Comparison of ENCODE assay signal across 3 cellular contexts in genomic region chr19:7113233-7113632, GRCh38.
TF ChIP-seq lines count a peak whose summit lies in the region.

No MANE protein-coding gene starts in this region.

TF ChIP-seq in HepG2, 621 proteins besides CTCF, POLR2A, EP300 and RAD21 (continues in another document):
- TF ChIP-seq POLR2AphosphoS2 (IDR thresholded peaks at IDR 0.05; ENCODE audit: low read depth, low read length) (0 out of 2 replicates have a peak, but pooled peaks have one; percentile 63), REPIN1 (CRISPR knock-in tag; IDR thresholded peaks at IDR 0.05; ENCODE audit: borderline replicate concordance, low read depth) (no peak), ZFP91 (CRISPR knock-in tag; IDR thresholded peaks at IDR 0.05; ENCODE audit: borderline replicate concordance) (no peak), MIER2 (CRISPR knock-in tag; IDR thresholded peaks at IDR 0.05) (peak; percentile 86), NKX3-1 (CRISPR knock-in tag; IDR thresholded peaks at IDR 0.05) (no peak)
- TF ChIP-seq, protein P1, sequence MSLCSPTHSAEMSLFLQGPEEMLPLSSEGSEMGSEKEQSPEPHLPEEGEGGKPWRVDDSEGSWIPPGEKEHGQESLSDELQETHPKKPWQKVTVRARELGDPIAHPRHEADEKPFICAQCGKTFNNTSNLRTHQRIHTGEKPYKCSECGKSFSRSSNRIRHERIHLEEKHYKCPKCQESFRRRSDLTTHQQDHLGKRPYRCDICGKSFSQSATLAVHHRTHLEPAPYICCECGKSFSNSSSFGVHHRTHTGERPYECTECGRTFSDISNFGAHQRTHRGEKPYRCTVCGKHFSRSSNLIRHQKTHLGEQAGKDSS (CRISPR knock-in tag; IDR thresholded peaks at IDR 0.05; ENCODE audit: borderline replicate concordance, low read depth): no peak
- TF ChIP-seq, protein P2, sequence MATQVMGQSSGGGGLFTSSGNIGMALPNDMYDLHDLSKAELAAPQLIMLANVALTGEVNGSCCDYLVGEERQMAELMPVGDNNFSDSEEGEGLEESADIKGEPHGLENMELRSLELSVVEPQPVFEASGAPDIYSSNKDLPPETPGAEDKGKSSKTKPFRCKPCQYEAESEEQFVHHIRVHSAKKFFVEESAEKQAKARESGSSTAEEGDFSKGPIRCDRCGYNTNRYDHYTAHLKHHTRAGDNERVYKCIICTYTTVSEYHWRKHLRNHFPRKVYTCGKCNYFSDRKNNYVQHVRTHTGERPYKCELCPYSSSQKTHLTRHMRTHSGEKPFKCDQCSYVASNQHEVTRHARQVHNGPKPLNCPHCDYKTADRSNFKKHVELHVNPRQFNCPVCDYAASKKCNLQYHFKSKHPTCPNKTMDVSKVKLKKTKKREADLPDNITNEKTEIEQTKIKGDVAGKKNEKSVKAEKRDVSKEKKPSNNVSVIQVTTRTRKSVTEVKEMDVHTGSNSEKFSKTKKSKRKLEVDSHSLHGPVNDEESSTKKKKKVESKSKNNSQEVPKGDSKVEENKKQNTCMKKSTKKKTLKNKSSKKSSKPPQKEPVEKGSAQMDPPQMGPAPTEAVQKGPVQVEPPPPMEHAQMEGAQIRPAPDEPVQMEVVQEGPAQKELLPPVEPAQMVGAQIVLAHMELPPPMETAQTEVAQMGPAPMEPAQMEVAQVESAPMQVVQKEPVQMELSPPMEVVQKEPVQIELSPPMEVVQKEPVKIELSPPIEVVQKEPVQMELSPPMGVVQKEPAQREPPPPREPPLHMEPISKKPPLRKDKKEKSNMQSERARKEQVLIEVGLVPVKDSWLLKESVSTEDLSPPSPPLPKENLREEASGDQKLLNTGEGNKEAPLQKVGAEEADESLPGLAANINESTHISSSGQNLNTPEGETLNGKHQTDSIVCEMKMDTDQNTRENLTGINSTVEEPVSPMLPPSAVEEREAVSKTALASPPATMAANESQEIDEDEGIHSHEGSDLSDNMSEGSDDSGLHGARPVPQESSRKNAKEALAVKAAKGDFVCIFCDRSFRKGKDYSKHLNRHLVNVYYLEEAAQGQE (IDR thresholded peaks at IDR 0.05; ENCODE audit: borderline replicate concordance in 1 of 2, low read depth in 1 of 2, low read length in 2 of 2): peak; percentile 16 to 90

TF ChIP-seq in HEK293, 187 proteins besides CTCF, POLR2A, EP300 and RAD21 (continues in another document):
- TF ChIP-seq ZNF19 (tag by site-specific recombination; IDR thresholded peaks at IDR 0.05; ENCODE audit: low read depth) (no peak), ZNF707 (tag by site-specific recombination; IDR thresholded peaks at IDR 0.05) (no peak), ZNF549 (tag by site-specific recombination; IDR thresholded peaks at IDR 0.05) (no peak), ZBTB26 (tag by site-specific recombination; optimal IDR thresholded peaks at IDR 0.05) (no peak), ZNF26 (tag by site-specific recombination; IDR thresholded peaks at IDR 0.05) (peak; percentile 88), ZNF670 (tag by site-specific recombination; IDR thresholded peaks at IDR 0.05; ENCODE audit: low read depth) (no peak), ZNF394 (tag by site-specific recombination; IDR thresholded peaks at IDR 0.05; ENCODE audit: borderline replicate concordance) (no peak), SP2 (tag by site-specific recombination; IDR thresholded peaks at IDR 0.05) (no peak), REPIN1 (tag by site-specific recombination; IDR thresholded peaks at IDR 0.05; ENCODE audit: low read depth) (no peak), ZNF555 (tag by site-specific recombination; conservative IDR thresholded peaks at IDR 0.05) (no peak), ZNF596 (tag by site-specific recombination; IDR thresholded peaks at IDR 0.05) (no peak), ZNF600 (tag by site-specific recombination; IDR thresholded peaks at IDR 0.05) (no peak)
- TF ChIP-seq, protein P3, sequence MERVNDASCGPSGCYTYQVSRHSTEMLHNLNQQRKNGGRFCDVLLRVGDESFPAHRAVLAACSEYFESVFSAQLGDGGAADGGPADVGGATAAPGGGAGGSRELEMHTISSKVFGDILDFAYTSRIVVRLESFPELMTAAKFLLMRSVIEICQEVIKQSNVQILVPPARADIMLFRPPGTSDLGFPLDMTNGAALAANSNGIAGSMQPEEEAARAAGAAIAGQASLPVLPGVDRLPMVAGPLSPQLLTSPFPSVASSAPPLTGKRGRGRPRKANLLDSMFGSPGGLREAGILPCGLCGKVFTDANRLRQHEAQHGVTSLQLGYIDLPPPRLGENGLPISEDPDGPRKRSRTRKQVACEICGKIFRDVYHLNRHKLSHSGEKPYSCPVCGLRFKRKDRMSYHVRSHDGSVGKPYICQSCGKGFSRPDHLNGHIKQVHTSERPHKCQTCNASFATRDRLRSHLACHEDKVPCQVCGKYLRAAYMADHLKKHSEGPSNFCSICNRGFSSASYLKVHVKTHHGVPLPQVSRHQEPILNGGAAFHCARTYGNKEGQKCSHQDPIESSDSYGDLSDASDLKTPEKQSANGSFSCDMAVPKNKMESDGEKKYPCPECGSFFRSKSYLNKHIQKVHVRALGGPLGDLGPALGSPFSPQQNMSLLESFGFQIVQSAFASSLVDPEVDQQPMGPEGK (tag by site-specific recombination; IDR thresholded peaks at IDR 0.05): no peak
- TF ChIP-seq, protein P4, sequence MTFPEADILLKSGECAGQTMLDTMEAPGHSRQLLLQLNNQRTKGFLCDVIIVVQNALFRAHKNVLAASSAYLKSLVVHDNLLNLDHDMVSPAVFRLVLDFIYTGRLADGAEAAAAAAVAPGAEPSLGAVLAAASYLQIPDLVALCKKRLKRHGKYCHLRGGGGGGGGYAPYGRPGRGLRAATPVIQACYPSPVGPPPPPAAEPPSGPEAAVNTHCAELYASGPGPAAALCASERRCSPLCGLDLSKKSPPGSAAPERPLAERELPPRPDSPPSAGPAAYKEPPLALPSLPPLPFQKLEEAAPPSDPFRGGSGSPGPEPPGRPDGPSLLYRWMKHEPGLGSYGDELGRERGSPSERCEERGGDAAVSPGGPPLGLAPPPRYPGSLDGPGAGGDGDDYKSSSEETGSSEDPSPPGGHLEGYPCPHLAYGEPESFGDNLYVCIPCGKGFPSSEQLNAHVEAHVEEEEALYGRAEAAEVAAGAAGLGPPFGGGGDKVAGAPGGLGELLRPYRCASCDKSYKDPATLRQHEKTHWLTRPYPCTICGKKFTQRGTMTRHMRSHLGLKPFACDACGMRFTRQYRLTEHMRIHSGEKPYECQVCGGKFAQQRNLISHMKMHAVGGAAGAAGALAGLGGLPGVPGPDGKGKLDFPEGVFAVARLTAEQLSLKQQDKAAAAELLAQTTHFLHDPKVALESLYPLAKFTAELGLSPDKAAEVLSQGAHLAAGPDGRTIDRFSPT (tag by site-specific recombination; IDR thresholded peaks at IDR 0.05): no peak

TF ChIP-seq in K562, 482 proteins besides CTCF, POLR2A, EP300 and RAD21:
- TF ChIP-seq EHMT2 (IDR thresholded peaks at IDR 0.05) (peak; percentile 91), AFF1 (IDR thresholded peaks at IDR 0.05; ENCODE audit: low read depth in 1 of 2, partially characterized antibody in 2 of 2) (peak in 1 of 2 experiments; percentile 29), MIER1 (IDR thresholded peaks at IDR 0.05; ENCODE audit: low read depth) (peak; percentile 80)
- TF ChIP-seq, protein P2 (CRISPR knock-in tag; IDR thresholded peaks at IDR 0.05; ENCODE audit: low read depth): peak; percentile 36; the same call in 1 of the 2 replicates
- TF ChIP-seq, protein P5, sequence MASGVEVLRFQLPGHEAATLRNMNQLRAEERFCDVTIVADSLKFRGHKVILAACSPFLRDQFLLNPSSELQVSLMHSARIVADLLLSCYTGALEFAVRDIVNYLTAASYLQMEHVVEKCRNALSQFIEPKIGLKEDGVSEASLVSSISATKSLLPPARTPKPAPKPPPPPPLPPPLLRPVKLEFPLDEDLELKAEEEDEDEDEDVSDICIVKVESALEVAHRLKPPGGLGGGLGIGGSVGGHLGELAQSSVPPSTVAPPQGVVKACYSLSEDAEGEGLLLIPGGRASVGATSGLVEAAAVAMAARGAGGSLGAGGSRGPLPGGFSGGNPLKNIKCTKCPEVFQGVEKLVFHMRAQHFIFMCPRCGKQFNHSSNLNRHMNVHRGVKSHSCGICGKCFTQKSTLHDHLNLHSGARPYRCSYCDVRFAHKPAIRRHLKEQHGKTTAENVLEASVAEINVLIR (CRISPR knock-in tag; IDR thresholded peaks at IDR 0.05): no peak
